Comparison of ENCODE assay signal across 18 cellular contexts in genomic region chr2:33344230-33344629, GRCh38.
"Had no signal": no experiment of that assay in that cellular context is flagged by ENCODE, and none has a peak within 500 bp of the region (broad histone marks: within the 10 kb centered on the region; RNA-seq: fewer than 3 reads in every experiment).

No MANE protein-coding gene starts in this region.

- H3K4me3 ChIP-seq: esophagus muscularis mucosa, gastroesophageal sphincter, heart left ventricle, left lung, tibial nerve had no signal

- H3K27me3 ChIP-seq: brain microvascular endothelial cell, esophagus muscularis mucosa, gastroesophageal sphincter, heart left ventricle, left lung, tibial nerve had no signal

- H3K27ac ChIP-seq: brain microvascular endothelial cell, esophagus muscularis mucosa, gastroesophageal sphincter, heart left ventricle, left lung, tibial nerve had no signal

- DNase-seq: activated CD4-positive, alpha-beta T cell treated with anti-CD3 and anti-CD28 coated beads, Interleukin-2, amount 50 U/mL, for 4 hours; activated gamma-delta T cell treated with Interleukin-2 at 50 U/mL for 16 hours; activated T-cell treated with anti-CD3 and anti-CD28 coated beads for 4 hours; aorta; brain microvascular endothelial cell; cortex of kidney; effector CD8-positive, alpha-beta T cell; heart left ventricle; left lung; midbrain; occipital lobe; posterior cingulate gyrus; retina; stimulated activated naive B cell treated with anti-CD40 and anti-IgM and Interleukin-4, amounts not matched to agents 10 μg/mL and 1 μg/mL and 100 μg/mL, for 72 hours had no signal

- H3K36me3 Mint-ChIP-seq: stimulated activated naive B cell treated with anti-CD40 and anti-IgM and Interleukin-4, amounts not matched to agents 10 μg/mL and 1 μg/mL and 100 μg/mL, for 72 hours had no signal

- H3K9me3 ChIP-seq: esophagus muscularis mucosa, gastroesophageal sphincter, heart left ventricle, left lung, tibial nerve had no signal

- H3K27ac Mint-ChIP-seq: activated T-helper 1 cell treated with anti-CD3 and anti-CD28 coated beads, Interleukin-12 subunit alpha, Interleukin-12 subunit beta, Interleukin-2, Interleukin-4 antibody, amounts not matched to agents 30 ng/mL and 10 ng/mL and 1 ng/mL, durations not matched to agents 14 hours and 24 hours and 36 hours; stimulated activated naive B cell treated with anti-CD40 and anti-IgM and Interleukin-4, amounts not matched to agents 10 μg/mL and 1 μg/mL and 100 μg/mL, for 72 hours had no signal

- ATAC-seq: gastroesophageal sphincter; heart left ventricle; left lung; stimulated activated naive B cell treated with anti-CD40 and anti-IgM and Interleukin-4, amounts not matched to agents 10 μg/mL and 1 μg/mL and 100 μg/mL, for 72 hours had no signal

- H3K36me3 ChIP-seq: left lung, tibial nerve had no signal

- H3K4me1 ChIP-seq: left lung had no signal

- H3K9me3 Mint-ChIP-seq: activated T-helper 1 cell treated with anti-CD3 and anti-CD28 coated beads, Interleukin-12 subunit alpha, Interleukin-12 subunit beta, Interleukin-2, Interleukin-4 antibody, amounts not matched to agents 30 ng/mL and 10 ng/mL and 1 ng/mL, durations not matched to agents 14 hours and 24 hours and 36 hours; stimulated activated naive B cell treated with anti-CD40 and anti-IgM and Interleukin-4, amounts not matched to agents 10 μg/mL and 1 μg/mL and 100 μg/mL, for 72 hours had no signal

- H3K4me3 Mint-ChIP-seq: activated T-helper 1 cell treated with anti-CD3 and anti-CD28 coated beads, Interleukin-12 subunit alpha, Interleukin-12 subunit beta, Interleukin-2, Interleukin-4 antibody, amounts not matched to agents 30 ng/mL and 10 ng/mL and 1 ng/mL, durations not matched to agents 14 hours and 24 hours and 36 hours; stimulated activated naive B cell treated with anti-CD40 and anti-IgM and Interleukin-4, amounts not matched to agents 10 μg/mL and 1 μg/mL and 100 μg/mL, for 72 hours had no signal
